10 cellular contexts compared by ENCODE assay signal in the genomic region with DNA sequence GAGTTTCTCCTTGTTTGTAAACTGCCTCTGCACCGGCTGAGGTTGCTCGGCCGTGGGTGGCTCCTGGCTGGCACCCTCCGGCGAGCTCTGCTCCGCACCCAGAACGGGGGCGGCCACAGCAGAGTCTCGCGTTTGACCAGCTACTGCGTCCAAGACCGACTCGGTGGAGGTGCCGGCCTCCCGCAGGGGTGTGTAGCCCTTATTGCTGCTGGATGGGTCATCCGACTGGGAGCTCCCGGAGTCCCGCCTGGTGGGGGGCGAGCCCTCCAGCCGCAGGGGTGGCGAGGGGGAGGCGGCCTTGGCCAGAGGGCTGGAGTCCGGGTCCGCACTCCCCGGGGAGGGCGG. TPM values are rescaled to one million over a fixed set of nuclear protein-coding genes. Genes with fewer than 3 reads are reported as not detected.
DNase-seq lines count a peak whose midpoint lies in the region; ATAC-seq, FAIRE-seq and TF ChIP-seq lines count a peak whose summit lies in the region.
"Had no signal": no experiment of that assay in that cellular context is flagged by ENCODE, and none has a peak within 500 bp of the region (broad histone marks: within the 10 kb centered on the region; RNA-seq: fewer than 3 reads in every experiment).

No MANE protein-coding gene starts in this region.

- ATAC-seq in A549 (peak; percentile 28 to 61; a peak in 4 of 6 replicates), GM21528 (IDR thresholded peaks at IDR 0.05; ENCODE audit: low FRiP score, unreplicated experiment) (peak; percentile 39), left lung (peak; percentile 61)

- H3K27ac ChIP-seq in A549 (no peak overlapping the region), KMS-11 (no peak overlapping the region), left lung (no peak overlapping the region)

- H3K9me3 ChIP-seq in A549 (no peaks in the 10 kb centered on the region), left lung (no peaks in the 10 kb centered on the region)

- no peak overlapping the region for H3K9ac ChIP-seq in KMS-11

- DNase-seq in A549 (ENCODE audit: low read depth in 1 of 2, low spot score in 1 of 2) = no peak
- no peak for DNase-seq in left lung
- DNase-seq in H54 (ENCODE audit: insufficient read length, low spot score) = no peak
- no peak for DNase-seq in NCI-H1930 (lab: John Stamatoyannopoulos, UW)
- no peak for DNase-seq in NCI-H510A (lab: John Stamatoyannopoulos, UW)
- DNase-seq in EL = no peak

- CTCF ChIA-PET in A549 (lab: Yijun Ruan, JAX) = interaction anchor here (1.3 to 2.5 kb wide), 6 partner anchors 9 to 162 kb away, joined by 3 to 11 read pairs (median 5); no protein-coding TSS in a partner anchor

- H3K4me2 ChIP-seq in A549 (peak overlapping the region; percentile 77), KMS-11 (peak overlapping the region; percentile 37; the same call in 1 of the 2 replicates)

- H3K4me3 ChIP-seq in A549 (peak overlapping the region; percentile 34; the same call in 2 of the 3 replicates), KMS-11 (IDR thresholded peaks at IDR 0.05; ENCODE audit: insufficient read depth, low read depth, low read length) (no peak overlapping the region), left lung (peak overlapping the region; percentile 5 to 38)

- TF ChIP-seq RAD21 in A549 (conservative IDR thresholded peaks at IDR 0.05 in 1 of 2, IDR thresholded peaks at IDR 0.05 in 1 of 2) = no peak

- H4K20me1 ChIP-seq in KMS-11 (ENCODE audit: insufficient read depth) = no peaks in the 10 kb centered on the region

- no peak for TF ChIP-seq EP300 in A549 (IDR thresholded peaks at IDR 0.05)

- FAIRE-seq in A549 (lab: Jason Lieb, UNC) (no peak), H54 (lab: Jason Lieb, UNC) (no peak)

- H3K27me3 ChIP-seq in KMS-11 (ENCODE audit: insufficient read depth, low read depth) (peaks cover 11% of the 10 kb centered on the region; the same call in 1 of the 2 replicates), left lung (peaks cover 47 to 92% of the 10 kb centered on the region in 2 donors)

- TF ChIP-seq POLR2A in A549 (IDR thresholded peaks at IDR 0.05; ENCODE audit: low read length) (no peak), H54 (IDR thresholded peaks at IDR 0.05; ENCODE audit: low read depth, low read length) (no peak)

- intact Hi-C loops in left lung (cut with DNase I) = no loop called here

- H3K4me1 ChIP-seq in A549 (peaks cover 6% of the 10 kb centered on the region; the same call in 2 of the 3 replicates), KMS-11 (ENCODE audit: low read depth, poor library complexity, severe bottlenecking) (no peaks in the 10 kb centered on the region), left lung (peaks cover 4 to 22% of the 10 kb centered on the region in 2 donors)

- no peak for TF ChIP-seq CTCF in A549 (IDR thresholded peaks at IDR 0.05)
- no peak for TF ChIP-seq CTCF in KMS-11 (conservative IDR thresholded peaks at IDR 0.05; ENCODE audit: low read depth, low read length)
- no peak for TF ChIP-seq CTCF in left lung (IDR thresholded peaks at IDR 0.05)

- H3K36me3 ChIP-seq in KMS-11 (ENCODE audit: insufficient read depth) (no peaks in the 10 kb centered on the region), left lung (no peaks in the 10 kb centered on the region)

- no peaks in the 10 kb centered on the region for H3K79me2 ChIP-seq in KMS-11 (ENCODE audit: insufficient read depth, low read depth)

- H2AFZ ChIP-seq in KMS-11 (ENCODE audit: low read depth) = peak overlapping the region; percentile 54

- WGBS in A549 (ENCODE audit: missing lambda C conversion rate) = 13% methylated on average over 3 of the region's 26 CpGs

- POLR2A ChIA-PET in A549 (lab: Yijun Ruan, JAX) = no interaction called here

TF ChIP-seq in A549, 52 proteins besides CTCF, POLR2A, EP300 and RAD21:
- TF ChIP-seq E2F6 (IDR thresholded peaks at IDR 0.05; ENCODE audit: borderline replicate concordance, low read depth) (no peak), FOSB (CRISPR knock-in tag; IDR thresholded peaks at IDR 0.05) (no peak), BHLHE40 (IDR thresholded peaks at IDR 0.05; ENCODE audit: low read depth, low read length) (no peak), TFCP2L1 (CRISPR knock-in tag; IDR thresholded peaks at IDR 0.05) (no peak), CBX2 (IDR thresholded peaks at IDR 0.05; ENCODE audit: borderline replicate concordance, low read depth) (no peak), EHF (CRISPR knock-in tag; IDR thresholded peaks at IDR 0.05) (no peak)
- TF ChIP-seq, protein P1, sequence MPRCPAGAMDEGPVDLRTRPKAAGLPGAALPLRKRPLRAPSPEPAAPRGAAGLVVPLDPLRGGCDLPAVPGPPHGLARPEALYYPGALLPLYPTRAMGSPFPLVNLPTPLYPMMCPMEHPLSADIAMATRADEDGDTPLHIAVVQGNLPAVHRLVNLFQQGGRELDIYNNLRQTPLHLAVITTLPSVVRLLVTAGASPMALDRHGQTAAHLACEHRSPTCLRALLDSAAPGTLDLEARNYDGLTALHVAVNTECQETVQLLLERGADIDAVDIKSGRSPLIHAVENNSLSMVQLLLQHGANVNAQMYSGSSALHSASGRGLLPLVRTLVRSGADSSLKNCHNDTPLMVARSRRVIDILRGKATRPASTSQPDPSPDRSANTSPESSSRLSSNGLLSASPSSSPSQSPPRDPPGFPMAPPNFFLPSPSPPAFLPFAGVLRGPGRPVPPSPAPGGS (IDR thresholded peaks at IDR 0.05) = no peak

RNA-seq across cellular contexts. Expression of gene TMEM200C, which starts 5.1 kb away (rescaled TPM):
- polyA plus RNA-seq in A549 (2011; rRNA removed) (0.01 TPM in 1 of 2 replicates, not detected in the other), A549 (2017; fragmentation: RNase III; extraction: RNeasy Plus Mini Kit Qiagen cat#74134 plus additional on column Dnase treatment) (not detected in 3 replicates)
- polyA plus RNA-seq in A549 (2012; cell fraction: cytosol; rRNA removed) = not detected in 2 replicates
- polyA plus RNA-seq in A549 (2012; cell fraction: nucleus; rRNA removed) = not detected in 2 replicates
- polyA minus RNA-seq in A549 (2011; rRNA and poly(A)+ RNA removed) = not detected in 2 replicates
- total RNA-seq in left lung = 1 to 10 TPM in 1 of 2 donors, under 1 TPM in 1; 0.79 to 1.9 TPM
- total RNA-seq: activated CD4-positive, alpha-beta T cell treated with anti-CD3 and anti-CD28 coated beads, Interleukin-2, amount 10 ng/mL, durations not matched to agents 7 days and 5 days; HT1080 had no signal
